ENCODE assay signal across 8 cellular contexts in genomic region chr16:70287304-70287971, GRCh38. TPM values are rescaled to one million over a fixed set of nuclear protein-coding genes. Genes with fewer than 3 reads are reported as not detected.
DNase-seq lines count a peak whose midpoint lies in the region; ATAC-seq, FAIRE-seq and TF ChIP-seq lines count a peak whose summit lies in the region.
"Not testable (repeated sequence)": the region's sequence is repeated elsewhere in the genome, so short reads cannot be mapped to it uniquely, and the experiment has no call there.

No MANE protein-coding gene starts in this region.

- not testable (repeated sequence) for H3K27me3 ChIP-seq in ACC112 (ENCODE audit: insufficient read depth, low read length); GM06990 (replicated peaks; ENCODE audit: control insufficient read depth, insufficient read depth, low read length); MG63; keratinocyte (ENCODE audit: control insufficient read depth, extremely low read depth, insufficient read depth, low read length); pancreas

- H3K27me3 Mint-ChIP-seq in T-helper 17 cell; activated naive CD4-positive, alpha-beta T cell treated with anti-CD3 and anti-CD28 coated beads, Interleukin-2, amount 50 U/mL, for 24 hours; effector memory CD8-positive, alpha-beta T cell: not testable (repeated sequence)

- H3K4me1 ChIP-seq in ACC112 (ENCODE audit: control insufficient read depth, insufficient read depth, low read length, unreplicated experiment); keratinocyte (ENCODE audit: control insufficient read depth, extremely low read depth, insufficient read depth, low read length); pancreas: not testable (repeated sequence)

- H3K36me3 ChIP-seq in ACC112 (ENCODE audit: insufficient read depth, low read length): peaks cover 24% of the 10 kb centered on the region
- H3K36me3 ChIP-seq in GM06990 (ENCODE audit: control insufficient read depth, insufficient read depth, low read length); pancreas: not testable (repeated sequence)
- H3K36me3 ChIP-seq in MG63: peaks cover 29% of the 10 kb centered on the region
- H3K36me3 ChIP-seq in keratinocyte (ENCODE audit: control insufficient read depth in 2 of 2, extremely low read depth in 1 of 2, insufficient read depth in 2 of 2, low read length in 2 of 2): peaks cover 11 to 16% of the 10 kb centered on the region in 2 experiments

- H3K9ac ChIP-seq in keratinocyte (ENCODE audit: control insufficient read depth, extremely low read depth, insufficient read depth, low read length): not testable (repeated sequence)

- not testable (repeated sequence) for H3K9me1 ChIP-seq in keratinocyte (ENCODE audit: control insufficient read depth, extremely low read depth, insufficient read depth, low read length)

- not testable (repeated sequence) for H4K20me1 ChIP-seq in keratinocyte (ENCODE audit: control insufficient read depth, extremely low read depth, insufficient read depth, low read length)

- H3K36me3 Mint-ChIP-seq in T-helper 17 cell (ENCODE audit: low read depth); activated naive CD4-positive, alpha-beta T cell treated with anti-CD3 and anti-CD28 coated beads, Interleukin-2, amount 50 U/mL, for 24 hours: not testable (repeated sequence)
- peaks cover 21% of the 10 kb centered on the region for H3K36me3 Mint-ChIP-seq in effector memory CD8-positive, alpha-beta T cell (ENCODE audit: insufficient read depth)

- intact Hi-C loops in pancreas (cut with DNase I): not testable (repeated sequence)

- H3K4me1 Mint-ChIP-seq in T-helper 17 cell: peaks cover 19% of the 10 kb centered on the region
- peaks cover 47% of the 10 kb centered on the region for H3K4me1 Mint-ChIP-seq in activated naive CD4-positive, alpha-beta T cell treated with anti-CD3 and anti-CD28 coated beads, Interleukin-2, amount 50 U/mL, for 24 hours
- H3K4me1 Mint-ChIP-seq in effector memory CD8-positive, alpha-beta T cell (ENCODE audit: low read depth in 2 of 2): peaks cover 16 to 35% of the 10 kb centered on the region in 2 donors

- WGBS in pancreas, 2 donors: 81 to 84% methylated on average over 17 of the region's 17 CpGs

- H3K4me3 Mint-ChIP-seq in T-helper 17 cell: peak overlapping the region; percentile 98
- peak overlapping the region; percentile 100 for H3K4me3 Mint-ChIP-seq in activated naive CD4-positive, alpha-beta T cell treated with anti-CD3 and anti-CD28 coated beads, Interleukin-2, amount 50 U/mL, for 24 hours
- peak overlapping the region; percentile 94 to 97 for H3K4me3 Mint-ChIP-seq in effector memory CD8-positive, alpha-beta T cell

- FAIRE-seq in keratinocyte (lab: Jason Lieb, UNC); pancreas (lab: Jason Lieb, UNC): not testable (repeated sequence)

- TF ChIP-seq CTCF in GM06990 (IDR thresholded peaks at IDR 0.05; ENCODE audit: insufficient read depth, low read length, poor library complexity, severe bottlenecking); keratinocyte (optimal IDR thresholded peaks at IDR 0.05 in 1 of 3, IDR thresholded peaks at IDR 0.05 in 1 of 3, conservative IDR thresholded peaks at IDR 0.05 in 1 of 3; ENCODE audit: extremely low read depth in 1 of 3, insufficient read depth in 2 of 3, low read length in 3 of 3); pancreas (IDR thresholded peaks at IDR 0.05): not testable (repeated sequence)

- H3K4me2 ChIP-seq in keratinocyte (ENCODE audit: control insufficient read depth, extremely low read depth, insufficient read depth, low read depth, low read length): peak overlapping the region; percentile 66

- not testable (repeated sequence) for DNase-seq in GM06990 (ENCODE audit: extremely low read depth, insufficient read length); MG63; T-helper 17 cell; effector memory CD8-positive, alpha-beta T cell; keratinocyte (ENCODE audit: low read depth, low spot score); pancreas

- H2AFZ ChIP-seq in ACC112 (ENCODE audit: low read length, unreplicated experiment); keratinocyte (ENCODE audit: control insufficient read depth, low read length): not testable (repeated sequence)

- ATAC-seq in T-helper 17 cell; effector memory CD8-positive, alpha-beta T cell (replicated peaks); pancreas: not testable (repeated sequence)

- H3K27ac ChIP-seq in ACC112 (ENCODE audit: low read depth, low read length); keratinocyte (ENCODE audit: control insufficient read depth, insufficient read depth, low read length): not testable (repeated sequence)
- H3K27ac ChIP-seq in pancreas: peak overlapping the region in 1 of 4 donors; percentile 96

- H3K79me2 ChIP-seq in ACC112 (ENCODE audit: control insufficient read depth, insufficient read depth, low read length, unreplicated experiment) (peaks cover 60% of the 10 kb centered on the region), keratinocyte (ENCODE audit: control insufficient read depth, insufficient read depth, low read length) (peaks cover 55% of the 10 kb centered on the region)

- not testable (repeated sequence) for H3K9me3 Mint-ChIP-seq in activated naive CD4-positive, alpha-beta T cell treated with anti-CD3 and anti-CD28 coated beads, Interleukin-2, amount 50 U/mL, for 24 hours; effector memory CD8-positive, alpha-beta T cell

- not testable (repeated sequence) for H3K9me3 ChIP-seq in MG63; T-helper 17 cell (ENCODE audit: control insufficient read depth, low read length, poor library complexity, severe bottlenecking); keratinocyte (ENCODE audit: control insufficient read depth, low read depth, low read length); pancreas

- peak overlapping the region; percentile 84 for H3K4me3 ChIP-seq in ACC112 (ENCODE audit: low read depth, low read length)
- peak overlapping the region; percentile 77; the same call in 1 of the 2 replicates for H3K4me3 ChIP-seq in GM06990 (replicated peaks; ENCODE audit: low read depth, low read length)
- H3K4me3 ChIP-seq in MG63: peak overlapping the region; percentile 72
- H3K4me3 ChIP-seq in keratinocyte (ENCODE audit: control insufficient read depth in 2 of 3, extremely low read depth in 1 of 3, insufficient read depth in 2 of 3, low read depth in 1 of 3, low read length in 3 of 3): peak overlapping the region in 1 of 3 experiments; percentile 26
- peak overlapping the region in 3 of 4 donors; percentile 73 to 86 (median 81) for H3K4me3 ChIP-seq in pancreas

- peak overlapping the region; percentile 95 for H3K27ac Mint-ChIP-seq in T-helper 17 cell
- not testable (repeated sequence) for H3K27ac Mint-ChIP-seq in activated naive CD4-positive, alpha-beta T cell treated with anti-CD3 and anti-CD28 coated beads, Interleukin-2, amount 50 U/mL, for 24 hours
- H3K27ac Mint-ChIP-seq in effector memory CD8-positive, alpha-beta T cell: peak overlapping the region in 1 of 2 donors; percentile 97

- dilution Hi-C loops in keratinocyte (cut with MboI; ENCODE audit: extremely low pct_ligation_motif_present, low sequenced_read_pairs): not testable (repeated sequence)

RNA-seq across cellular contexts. Expression of gene AARS1, which starts 1.9 kb away (rescaled TPM):
- 125 and 174 TPM in 2 replicates for total RNA-seq in MG63 (2014; rRNA removed; shearing (Covaris generic); ENCODE audit: low replicate concordance)
- total RNA-seq in T-helper 17 cell (10 to 100 TPM; 14.7 to 20.6 TPM), pancreas (100 to 1,000 TPM in 1 of 6 donors, 10 to 100 TPM in 5; 32.6 to 154 (median 45.0) TPM)
- polyA plus RNA-seq in keratinocyte (78.3 to 99.2 TPM (median 83.7 TPM) in 3 replicates), pancreas (10 to 100 TPM; 29.3 to 53.2 TPM)
- polyA plus RNA-seq in keratinocyte (2011; ENCODE audit: low read depth): 95.7 TPM
- 59.2 and 59.4 TPM in 2 replicates for polyA plus RNA-seq in keratinocyte (2011; cell fraction: cytosol; rRNA removed)
- polyA plus RNA-seq in keratinocyte (2011; cell fraction: nucleus; rRNA removed): 123 and 127 TPM in 2 replicates
- polyA plus RNA-seq in keratinocyte (2012; ENCODE audit: low replicate concordance): 82.4 and 139 TPM in 2 replicates
- polyA minus RNA-seq in keratinocyte: 107 to 118 TPM (median 118 TPM) in 3 replicates
- polyA minus RNA-seq in keratinocyte (2011; cell fraction: cytosol; rRNA and poly(A)+ RNA removed): 68.1 TPM
- 83.9 and 123 TPM in 2 replicates for polyA minus RNA-seq in keratinocyte (2011; cell fraction: nucleus; rRNA and poly(A)+ RNA removed)

RNA-seq across cellular contexts. Expression of gene DDX19B, which starts 11.5 kb away (rescaled TPM):
- total RNA-seq in MG63 (2014; rRNA removed; shearing (Covaris generic); ENCODE audit: low replicate concordance): 7.9 and 27.3 TPM in 2 replicates
- 10 to 100 TPM; 28.7 to 31.2 TPM for total RNA-seq in T-helper 17 cell
- polyA plus RNA-seq in keratinocyte: 17.5 to 38.9 TPM (median 24.6 TPM) in 3 replicates
- 47.4 TPM for polyA plus RNA-seq in keratinocyte (2011; ENCODE audit: low read depth)
- 27.8 and 29.6 TPM in 2 replicates for polyA plus RNA-seq in keratinocyte (2011; cell fraction: cytosol; rRNA removed)
- 27.3 and 34.1 TPM in 2 replicates for polyA plus RNA-seq in keratinocyte (2011; cell fraction: nucleus; rRNA removed)
- polyA plus RNA-seq in keratinocyte (2012; ENCODE audit: low replicate concordance): 21.3 and 26.1 TPM in 2 replicates
- 10.0 to 16.6 TPM (median 14.2 TPM) in 3 replicates for polyA minus RNA-seq in keratinocyte
- 6.7 TPM for polyA minus RNA-seq in keratinocyte (2011; cell fraction: cytosol; rRNA and poly(A)+ RNA removed)
- 3.0 and 6.9 TPM in 2 replicates for polyA minus RNA-seq in keratinocyte (2011; cell fraction: nucleus; rRNA and poly(A)+ RNA removed)
- total RNA-seq in pancreas: 10 to 100 TPM; 12.5 to 17.0 (median 13.7) TPM
- polyA plus RNA-seq in pancreas: 10 to 100 TPM; 12.9 to 19.6 TPM

RNA-seq across cellular contexts. Expression of gene EXOSC6, which starts 35.7 kb away (rescaled TPM):
- 12.2 and 14.3 TPM in 2 replicates for total RNA-seq in MG63 (2014; rRNA removed; shearing (Covaris generic); ENCODE audit: low replicate concordance)
- total RNA-seq in T-helper 17 cell (10 to 100 TPM; 27.4 to 31.6 TPM), pancreas (10 to 100 TPM in 3 of 6 donors, 1 to 10 TPM in 3; 8.5 to 20.2 (median 10.4) TPM)
- polyA plus RNA-seq in keratinocyte (5.9 to 9.6 TPM (median 7.5 TPM) in 3 replicates), pancreas (10 to 100 TPM in 1 of 2 donors, 1 to 10 TPM in 1; 8.6 to 10.1 TPM)
- 4.6 TPM for polyA plus RNA-seq in keratinocyte (2011; ENCODE audit: low read depth)
- polyA plus RNA-seq in keratinocyte (2011; cell fraction: cytosol; rRNA removed): 5.9 and 6.6 TPM in 2 replicates
- polyA plus RNA-seq in keratinocyte (2011; cell fraction: nucleus; rRNA removed): 13.0 and 13.3 TPM in 2 replicates
- 6.7 and 8.0 TPM in 2 replicates for polyA plus RNA-seq in keratinocyte (2012; ENCODE audit: low replicate concordance)
- polyA minus RNA-seq in keratinocyte: 5.4 to 6.8 TPM (median 5.8 TPM) in 3 replicates
- 15.9 TPM for polyA minus RNA-seq in keratinocyte (2011; cell fraction: cytosol; rRNA and poly(A)+ RNA removed)
- polyA minus RNA-seq in keratinocyte (2011; cell fraction: nucleus; rRNA and poly(A)+ RNA removed): 9.6 and 12.3 TPM in 2 replicates

RNA-seq across cellular contexts. Expression of gene DDX19A, which starts 59.3 kb away (rescaled TPM):
- total RNA-seq in MG63 (2014; rRNA removed; shearing (Covaris generic); ENCODE audit: low replicate concordance): 31.1 and 62.2 TPM in 2 replicates
- total RNA-seq in T-helper 17 cell: 10 to 100 TPM; 49.3 to 51.8 TPM
- polyA plus RNA-seq in keratinocyte: 37.6 to 49.4 TPM (median 39.6 TPM) in 3 replicates
- 44.7 TPM for polyA plus RNA-seq in keratinocyte (2011; ENCODE audit: low read depth)
- polyA plus RNA-seq in keratinocyte (2011; cell fraction: cytosol; rRNA removed): 36.4 and 39.5 TPM in 2 replicates
- 51.1 and 59.2 TPM in 2 replicates for polyA plus RNA-seq in keratinocyte (2011; cell fraction: nucleus; rRNA removed)
- polyA plus RNA-seq in keratinocyte (2012; ENCODE audit: low replicate concordance): 21.3 and 31.2 TPM in 2 replicates
- 32.2 to 39.9 TPM (median 34.6 TPM) in 3 replicates for polyA minus RNA-seq in keratinocyte
- polyA minus RNA-seq in keratinocyte (2011; cell fraction: cytosol; rRNA and poly(A)+ RNA removed): 25.9 TPM
- polyA minus RNA-seq in keratinocyte (2011; cell fraction: nucleus; rRNA and poly(A)+ RNA removed): 22.7 and 28.5 TPM in 2 replicates
- total RNA-seq in pancreas: 10 to 100 TPM; 10.4 to 17.0 (median 13.3) TPM
- 10 to 100 TPM; 12.0 to 18.7 TPM for polyA plus RNA-seq in pancreas
